Comparison of ENCODE assay signal across 8 cellular contexts in genomic region chr4:112234952-112235609, GRCh38. TPM values are rescaled to one million over a fixed set of nuclear protein-coding genes. Genes with fewer than 3 reads are reported as not detected.
DNase-seq lines count a peak whose midpoint lies in the region; ATAC-seq and TF ChIP-seq lines count a peak whose summit lies in the region.

No MANE protein-coding gene starts in this region.

- DNase-seq in DMS 273 (lab: John Stamatoyannopoulos, UW; ENCODE audit: unreplicated experiment), result peak; percentile 78
- peak; percentile 90 for DNase-seq in HT-29 (ENCODE audit: low spot score)
- peak; percentile 96 for DNase-seq in RKO (ENCODE audit: low spot score)
- DNase-seq in amygdala (lab: John Stamatoyannopoulos, UW), result peak in 37 of 56 donors; percentile 1 to 84 (median 29)
- DNase-seq in left ventricle myocardium inferior, result no peak
- peak; percentile 36 to 60 for DNase-seq in gastrocnemius medialis
- DNase-seq in NCI-H2081 treated with DMSO at 0.1 percent for 48 hours (lab: John Stamatoyannopoulos, UW), result no peak

- no peak for TF ChIP-seq POLR2A in gastrocnemius medialis (IDR thresholded peaks at IDR 0.05)

- no peaks in the 10 kb centered on the region for H3K9me3 ChIP-seq in left ventricle myocardium inferior (replicated peaks)
- no peaks in the 10 kb centered on the region for H3K9me3 ChIP-seq in gastrocnemius medialis

- H3K27me3 ChIP-seq in left ventricle myocardium inferior (ENCODE audit: low read depth), result no peaks in the 10 kb centered on the region
- H3K27me3 ChIP-seq in gastrocnemius medialis, result no peaks in the 10 kb centered on the region

- peak; percentile 89 for TF ChIP-seq CTCF in left ventricle myocardium inferior (IDR thresholded peaks at IDR 0.05; ENCODE audit: borderline replicate concordance)
- peak; percentile 49 to 80 (median 57) for TF ChIP-seq CTCF in gastrocnemius medialis (IDR thresholded peaks at IDR 0.05 in 4 of 5, conservative IDR thresholded peaks at IDR 0.05 in 1 of 5)

- ATAC-seq in gastrocnemius medialis (peak in 1 of 2 donors; percentile 26), HG02981 (IDR thresholded peaks at IDR 0.05; ENCODE audit: unreplicated experiment) (no peak)

- H3K36me3 ChIP-seq in left ventricle myocardium inferior, result no peaks in the 10 kb centered on the region
- H3K36me3 ChIP-seq in gastrocnemius medialis, result no peaks in the 10 kb centered on the region

- no peak overlapping the region for H3K27ac ChIP-seq in left ventricle myocardium inferior (replicated peaks)
- peak overlapping the region; percentile 4 to 49 (median 23) for H3K27ac ChIP-seq in gastrocnemius medialis

- H3K4me3 ChIP-seq in left ventricle myocardium inferior, result no peak overlapping the region
- no peak overlapping the region for H3K4me3 ChIP-seq in gastrocnemius medialis

- intact Hi-C loops in left ventricle myocardium inferior (cut with micrococcal nuclease), result loop anchor here (2.0 kb wide), 1 partner anchor 136 kb away; no protein-coding TSS in a partner anchor
- intact Hi-C loops in gastrocnemius medialis (cut with DNase I; ENCODE audit: low total_unique reads), result loop anchor here (1.0 to 10.0 kb wide), 3 partner anchors 52 to 910 kb away; partner anchors contain the start of gene TIFA

- in situ Hi-C loops in gastrocnemius medialis (cut with MboI; ENCODE audit: low sequenced_read_pairs in 4 of 4), result loop anchor here (5.0 to 10.0 kb wide), 3 partner anchors 130 to 138 kb away; no protein-coding TSS in a partner anchor

- H3K4me1 ChIP-seq in left ventricle myocardium inferior, result peaks cover 40% of the 10 kb centered on the region
- H3K4me1 ChIP-seq in gastrocnemius medialis, result peaks cover 32 to 37% of the 10 kb centered on the region in 2 donors

RNA-seq across cellular contexts. Expression of gene AP1AR, which starts 3.5 kb away (rescaled TPM):
- total RNA-seq in HT-29 (2014; rRNA removed; shearing (Covaris generic)), result 57.0 and 105 TPM in 2 replicates
- total RNA-seq in left ventricle myocardium inferior (9.6 TPM), gastrocnemius medialis (10 to 100 TPM in 3 of 4 donors, 1 to 10 TPM in 1; 8.9 to 21.5 (median 15.2) TPM)

RNA-seq across cellular contexts. Expression of gene TIFA, which starts 50.6 kb away (rescaled TPM):
- 5.9 and 10.1 TPM in 2 replicates for total RNA-seq in HT-29 (2014; rRNA removed; shearing (Covaris generic))
- total RNA-seq in left ventricle myocardium inferior, result 16.1 TPM
- total RNA-seq in gastrocnemius medialis, result 1 to 10 TPM; 1.5 to 5.1 (median 2.9) TPM

Comparison
In these comparisons a context has a peak if more than half of its experiments do, and no peak if none do; other contexts are left out.
1. DNase-seq: peak in DMS 273 (single experiment), HT-29 (single experiment), RKO (single experiment), amygdala (37 of 56) and gastrocnemius medialis (2 of 2); none in left ventricle myocardium inferior (single experiment) and NCI-H2081 treated with DMSO at 0.1 percent for 48 hours (single experiment).